8 cellular contexts compared by ENCODE assay signal in genomic region chr10:72297968-72298773, GRCh38. TPM values are rescaled to one million over a fixed set of nuclear protein-coding genes. Genes with fewer than 3 reads are reported as not detected.
DNase-seq lines count a peak whose midpoint lies in the region; ATAC-seq and TF ChIP-seq lines count a peak whose summit lies in the region.

No MANE protein-coding gene starts in this region.

- no peaks in the 10 kb centered on the region for H3K9me3 Mint-ChIP-seq in activated T-cell treated with anti-CD3 and anti-CD28 coated beads, Interleukin-2, amount 50 U/mL, for 4 hours

- H3K4me2 ChIP-seq in OCI-LY3 (ENCODE audit: low read length): peak overlapping the region; percentile 90

- no peak overlapping the region for H2AFZ ChIP-seq in OCI-LY3 (ENCODE audit: low read depth, low read length)

- no peaks in the 10 kb centered on the region for H4K20me1 ChIP-seq in OCI-LY3 (ENCODE audit: insufficient read depth, low read length)

- H3K27ac ChIP-seq in HUES48 (ENCODE audit: low read depth, low read length): peak overlapping the region; percentile 78
- H3K27ac ChIP-seq in OCI-LY3 (ENCODE audit: low read length): peak overlapping the region; percentile 93
- H3K27ac ChIP-seq in esophagus muscularis mucosa (replicated peaks in 1 of 4): peak overlapping the region; percentile 88 to 96 (median 93)

- WGBS in esophagus muscularis mucosa: 42% methylated on average over 14 of the region's 44 CpGs

- peaks cover 2% of the 10 kb centered on the region for H3K36me3 Mint-ChIP-seq in activated T-cell treated with anti-CD3 and anti-CD28 coated beads, Interleukin-2, amount 50 U/mL, for 4 hours (ENCODE audit: insufficient read depth)

- peak; percentile 93 for DNase-seq in D341Med (ENCODE audit: low spot score)
- peak; percentile 89 for DNase-seq in activated T-cell treated with anti-CD3 and anti-CD28 coated beads, Interleukin-2, amount 50 U/mL, for 4 hours
- DNase-seq in esophagus muscularis mucosa (ENCODE audit: extremely low spot score): peak; percentile 99
- peak; percentile 100 for DNase-seq in myocyte (ENCODE audit: low read depth)
- peak; percentile 88 to 98 for DNase-seq in stimulated activated CD8-positive, alpha-beta memory T cell treated with anti-CD3 and anti-CD28 coated beads, Interleukin-7, amount 100 ng/mL, for 48 hours (ENCODE audit: extremely low read depth in 1 of 2, low read depth in 1 of 2)

- H3K27me3 Mint-ChIP-seq in activated T-cell treated with anti-CD3 and anti-CD28 coated beads, Interleukin-2, amount 50 U/mL, for 4 hours (ENCODE audit: low read depth): no peaks in the 10 kb centered on the region

- H3K4me1 ChIP-seq in HUES48 (ENCODE audit: control insufficient read depth, insufficient read depth, low read length) (peaks cover 14% of the 10 kb centered on the region), OCI-LY3 (ENCODE audit: low read length) (peaks cover 30% of the 10 kb centered on the region), esophagus muscularis mucosa (peaks cover 8 to 24% (median 22%) of the 10 kb centered on the region in 4 donors)

- peak overlapping the region; percentile 49 for H3K9ac ChIP-seq in HUES48 (ENCODE audit: low read depth, low read length)
- H3K9ac ChIP-seq in OCI-LY3 (ENCODE audit: low read length): peak overlapping the region; percentile 87

- no peak for TF ChIP-seq EP300 in esophagus muscularis mucosa (IDR thresholded peaks at IDR 0.05)

- H3K9me3 ChIP-seq in HUES48 (ENCODE audit: control insufficient read depth, insufficient read depth, low read length): no peaks in the 10 kb centered on the region
- no peaks in the 10 kb centered on the region for H3K9me3 ChIP-seq in OCI-LY3 (ENCODE audit: insufficient read depth, low read length)
- no peaks in the 10 kb centered on the region for H3K9me3 ChIP-seq in esophagus muscularis mucosa

- H3K36me3 ChIP-seq in HUES48 (ENCODE audit: control insufficient read depth, insufficient read depth, low read length) (no peaks in the 10 kb centered on the region), OCI-LY3 (replicated peaks; ENCODE audit: low read depth, low read length) (no peaks in the 10 kb centered on the region), esophagus muscularis mucosa (no peaks in the 10 kb centered on the region)

- peak overlapping the region; percentile 81 for H3K4me3 Mint-ChIP-seq in activated T-cell treated with anti-CD3 and anti-CD28 coated beads, Interleukin-2, amount 50 U/mL, for 4 hours

- H3K27me3 ChIP-seq in HUES48 (ENCODE audit: control insufficient read depth, insufficient read depth, low read length) (no peaks in the 10 kb centered on the region), OCI-LY3 (ENCODE audit: low read depth, low read length) (no peaks in the 10 kb centered on the region), esophagus muscularis mucosa (no peaks in the 10 kb centered on the region)

- intact Hi-C loops in esophagus muscularis mucosa (cut with DNase I): no loop called here

- no peaks in the 10 kb centered on the region for H3K79me2 ChIP-seq in OCI-LY3 (ENCODE audit: low read length)

- TF ChIP-seq POLR2A in esophagus muscularis mucosa (IDR thresholded peaks at IDR 0.05; ENCODE audit: low read depth): peak; percentile 84

- ATAC-seq in GM21390 (IDR thresholded peaks at IDR 0.05; ENCODE audit: unreplicated experiment): peak; percentile 68
- peak; percentile 71 to 76 for ATAC-seq in activated T-cell treated with anti-CD3 and anti-CD28 coated beads, Interleukin-2, amount 50 U/mL, for 4 hours

- peak overlapping the region; percentile 65 for H3K4me3 ChIP-seq in HUES48 (ENCODE audit: low read depth, low read length)
- H3K4me3 ChIP-seq in OCI-LY3 (ENCODE audit: low read length): peak overlapping the region; percentile 88
- H3K4me3 ChIP-seq in esophagus muscularis mucosa: peak overlapping the region; percentile 71 to 77 (median 75)

- peaks cover 51% of the 10 kb centered on the region for H3K4me1 Mint-ChIP-seq in activated T-cell treated with anti-CD3 and anti-CD28 coated beads, Interleukin-2, amount 50 U/mL, for 4 hours (ENCODE audit: low read depth)

- TF ChIP-seq CTCF in OCI-LY3 (IDR thresholded peaks at IDR 0.05; ENCODE audit: low read depth, low read length): no peak
- TF ChIP-seq CTCF in esophagus muscularis mucosa (IDR thresholded peaks at IDR 0.05): no peak

RNA-seq across cellular contexts. Expression of gene DDIT4, which starts 24.4 kb away (rescaled TPM):
- 100 to 1,000 TPM; 240 to 268 (median 263) TPM for total RNA-seq in activated T-cell treated with anti-CD3 and anti-CD28 coated beads, Interleukin-2, amount 50 U/mL, for 4 hours
- total RNA-seq in esophagus muscularis mucosa (100 to 1,000 TPM in 3 of 4 donors, 10 to 100 TPM in 1; 77.4 to 247 (median 146) TPM), myocyte (97.0 and 97.3 TPM in 2 replicates)
- 242 TPM for polyA plus RNA-seq in myocyte (2012)

RNA-seq across cellular contexts. Expression of gene DNAJB12, which starts 56.5 kb away (rescaled TPM):
- 10 to 100 TPM; 32.6 to 39.4 (median 35.4) TPM for total RNA-seq in activated T-cell treated with anti-CD3 and anti-CD28 coated beads, Interleukin-2, amount 50 U/mL, for 4 hours
- 10 to 100 TPM; 27.8 to 46.5 (median 37.8) TPM for total RNA-seq in esophagus muscularis mucosa
- total RNA-seq in myocyte: 27.1 and 30.3 TPM in 2 replicates
- 41.3 TPM for polyA plus RNA-seq in myocyte (2012)

Comparison
In these comparisons a context has a peak if more than half of its experiments do, and no peak if none do; other contexts are left out.
1. Peak in every context shown above with its lines: DNase-seq, ATAC-seq, H3K4me3 ChIP-seq and H3K27ac ChIP-seq.